ENCODE assay signal across 8 cellular contexts in the genomic region with DNA sequence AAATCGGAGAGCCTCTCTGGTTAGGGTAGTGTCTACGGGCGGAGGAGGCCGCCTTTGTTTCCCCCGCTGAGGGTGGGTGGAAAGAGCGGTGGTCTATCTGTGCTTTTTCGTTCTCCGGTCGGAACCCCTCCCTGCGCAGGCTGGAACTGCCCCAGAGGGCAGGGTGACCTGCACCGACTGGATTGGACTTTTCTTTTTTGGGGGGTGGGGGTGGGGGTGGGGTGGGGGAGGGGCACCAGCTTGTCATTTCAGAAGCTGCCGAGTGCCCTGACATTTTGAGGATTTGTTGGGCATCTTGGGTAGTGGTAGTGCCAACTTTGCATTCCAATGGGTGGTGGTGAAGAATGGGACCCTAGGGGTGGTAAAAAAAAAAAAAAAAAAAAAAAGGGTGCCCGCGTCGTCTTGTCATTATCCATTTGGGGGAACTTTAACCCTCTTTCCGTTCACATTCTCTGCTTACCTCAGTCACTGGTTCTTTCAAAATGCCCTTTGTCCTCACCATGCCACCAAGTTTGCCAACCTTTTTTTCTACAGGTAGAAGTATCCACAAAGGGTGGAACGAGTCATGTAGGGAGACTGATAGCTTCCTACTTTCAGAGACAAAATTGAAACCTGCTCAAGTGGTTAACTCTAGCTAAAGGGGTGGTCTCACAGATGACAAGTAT. TPM values are rescaled to one million over a fixed set of nuclear protein-coding genes. Genes with fewer than 3 reads are reported as not detected.
A peak's percentile ranks its signal among the peaks of the same experiment; 100 is the strongest.
DNase-seq lines count a peak whose midpoint lies in the region; ATAC-seq, FAIRE-seq and TF ChIP-seq lines count a peak whose summit lies in the region.

No MANE protein-coding gene starts in this region.

- H3K27me3 ChIP-seq in astrocyte (ENCODE audit: insufficient read depth, low read length) (no peaks in the 10 kb centered on the region), keratinocyte (ENCODE audit: control insufficient read depth, extremely low read depth, insufficient read depth, low read length) (no peaks in the 10 kb centered on the region)

- peaks cover 20% of the 10 kb centered on the region for H3K4me1 Mint-ChIP-seq in astrocyte (ENCODE audit: low read depth, unreplicated experiment)
- peaks cover 53% of the 10 kb centered on the region for H3K4me1 Mint-ChIP-seq in stimulated activated effector memory CD8-positive, alpha-beta T cell treated with anti-CD3 and anti-CD28 coated beads, Interleukin-12 subunit alpha, Interleukin-12 subunit beta, amount 100 ng/mL, for 72 hours

- FAIRE-seq in astrocyte (lab: Jason Lieb, UNC): no peak
- no peak for FAIRE-seq in keratinocyte (lab: Jason Lieb, UNC)

- dilution Hi-C loops in keratinocyte (cut with MboI; ENCODE audit: extremely low pct_ligation_motif_present, low sequenced_read_pairs): no loop called here

- peak overlapping the region; percentile 97 for H3K4me3 Mint-ChIP-seq in astrocyte (ENCODE audit: unreplicated experiment)
- H3K4me3 Mint-ChIP-seq in stimulated activated effector memory CD8-positive, alpha-beta T cell treated with anti-CD3 and anti-CD28 coated beads, Interleukin-12 subunit alpha, Interleukin-12 subunit beta, amount 100 ng/mL, for 72 hours: peak overlapping the region; percentile 72

- no peaks in the 10 kb centered on the region for H3K36me3 Mint-ChIP-seq in astrocyte (ENCODE audit: low read depth, unreplicated experiment)
- H3K36me3 Mint-ChIP-seq in stimulated activated effector memory CD8-positive, alpha-beta T cell treated with anti-CD3 and anti-CD28 coated beads, Interleukin-12 subunit alpha, Interleukin-12 subunit beta, amount 100 ng/mL, for 72 hours: peaks cover 30% of the 10 kb centered on the region

- TF ChIP-seq RAD21 in Ishikawa (IDR thresholded peaks at IDR 0.05; ENCODE audit: low read depth): no peak

- H3K4me1 ChIP-seq in astrocyte (ENCODE audit: insufficient read depth, low read length): peaks cover 19% of the 10 kb centered on the region
- H3K4me1 ChIP-seq in keratinocyte (ENCODE audit: control insufficient read depth, extremely low read depth, insufficient read depth, low read length): peaks cover 52% of the 10 kb centered on the region

- DNase-seq in EL (peak; percentile 12), astrocyte (ENCODE audit: low read depth) (no peak), keratinocyte (ENCODE audit: low read depth, low spot score) (no peak), NCI-H1436 treated with DMSO at 0.1 percent for 48 hours (lab: John Stamatoyannopoulos, UW) (no peak), activated gamma-delta T cell treated with Interleukin-2 at 50 U/mL for 16 hours (no peak)
- DNase-seq in stimulated activated effector memory CD8-positive, alpha-beta T cell treated with anti-CD3 and anti-CD28 coated beads, Interleukin-12 subunit alpha, Interleukin-12 subunit beta, amount 100 ng/mL, for 72 hours (ENCODE audit: low spot score in 2 of 2): no peak

- H4K20me1 ChIP-seq in astrocyte (ENCODE audit: insufficient read depth, low read length): peaks cover 44% of the 10 kb centered on the region
- peaks cover 16% of the 10 kb centered on the region for H4K20me1 ChIP-seq in keratinocyte (ENCODE audit: control insufficient read depth, extremely low read depth, insufficient read depth, low read length)

- no peaks in the 10 kb centered on the region for H3K9me1 ChIP-seq in keratinocyte (ENCODE audit: control insufficient read depth, extremely low read depth, insufficient read depth, low read length)

- H3K4me3 ChIP-seq in astrocyte (ENCODE audit: insufficient read depth, low read depth, low read length) (peak overlapping the region; percentile 81), keratinocyte (ENCODE audit: control insufficient read depth in 2 of 3, extremely low read depth in 1 of 3, insufficient read depth in 2 of 3, low read depth in 1 of 3, low read length in 3 of 3) (peak overlapping the region; percentile 61 to 98 (median 96))

- H3K9ac ChIP-seq in astrocyte (ENCODE audit: low read length): peak overlapping the region; percentile 85
- peak overlapping the region; percentile 96 for H3K9ac ChIP-seq in keratinocyte (ENCODE audit: control insufficient read depth, extremely low read depth, insufficient read depth, low read length)

- H3K27ac ChIP-seq in astrocyte (ENCODE audit: low read depth, low read length) (peak overlapping the region; percentile 95), keratinocyte (ENCODE audit: control insufficient read depth, insufficient read depth, low read length) (peak overlapping the region; percentile 97)

- TF ChIP-seq CTCF in astrocyte (IDR thresholded peaks at IDR 0.05; ENCODE audit: insufficient read depth, low read depth, low read length) (no peak), keratinocyte (optimal IDR thresholded peaks at IDR 0.05 in 1 of 3, IDR thresholded peaks at IDR 0.05 in 1 of 3, conservative IDR thresholded peaks at IDR 0.05 in 1 of 3; ENCODE audit: extremely low read depth in 1 of 3, insufficient read depth in 2 of 3, low read length in 3 of 3) (no peak)

- peak overlapping the region; percentile 93 for H3K27ac Mint-ChIP-seq in astrocyte (ENCODE audit: unreplicated experiment)
- peak overlapping the region; percentile 79 for H3K27ac Mint-ChIP-seq in stimulated activated effector memory CD8-positive, alpha-beta T cell treated with anti-CD3 and anti-CD28 coated beads, Interleukin-12 subunit alpha, Interleukin-12 subunit beta, amount 100 ng/mL, for 72 hours

- no peaks in the 10 kb centered on the region for H3K9me3 Mint-ChIP-seq in astrocyte (ENCODE audit: unreplicated experiment)
- H3K9me3 Mint-ChIP-seq in stimulated activated effector memory CD8-positive, alpha-beta T cell treated with anti-CD3 and anti-CD28 coated beads, Interleukin-12 subunit alpha, Interleukin-12 subunit beta, amount 100 ng/mL, for 72 hours: no peaks in the 10 kb centered on the region

- no peak overlapping the region for H2AFZ ChIP-seq in astrocyte (ENCODE audit: low read depth, low read length)
- H2AFZ ChIP-seq in keratinocyte (ENCODE audit: control insufficient read depth, low read length): no peak overlapping the region

- TF ChIP-seq EP300 in Ishikawa (IDR thresholded peaks at IDR 0.05; ENCODE audit: borderline replicate concordance): 0 out of 2 replicates have a peak, but pooled peaks have one; percentile 2

- H3K4me2 ChIP-seq in astrocyte (ENCODE audit: low read length) (peak overlapping the region; percentile 91), keratinocyte (ENCODE audit: control insufficient read depth, extremely low read depth, insufficient read depth, low read depth, low read length) (peak overlapping the region; percentile 100)

- no peaks in the 10 kb centered on the region for H3K27me3 Mint-ChIP-seq in astrocyte (ENCODE audit: low read depth, unreplicated experiment)

- ATAC-seq in stimulated activated effector memory CD8-positive, alpha-beta T cell treated with anti-CD3 and anti-CD28 coated beads, Interleukin-12 subunit alpha, Interleukin-12 subunit beta, amount 100 ng/mL, for 72 hours: peak; percentile 0
- no peak for ATAC-seq in HG03432 (IDR thresholded peaks at IDR 0.05; ENCODE audit: unreplicated experiment)

- no peaks in the 10 kb centered on the region for H3K36me3 ChIP-seq in astrocyte (ENCODE audit: insufficient read depth, low read length)
- H3K36me3 ChIP-seq in keratinocyte (ENCODE audit: control insufficient read depth in 2 of 2, extremely low read depth in 1 of 2, insufficient read depth in 2 of 2, low read length in 2 of 2): peaks cover 0 to 3% of the 10 kb centered on the region in 2 experiments

- H3K9me3 ChIP-seq in astrocyte (ENCODE audit: insufficient read depth, low read depth, low read length): no peaks in the 10 kb centered on the region
- no peaks in the 10 kb centered on the region for H3K9me3 ChIP-seq in keratinocyte (ENCODE audit: control insufficient read depth, low read depth, low read length)

- H3K79me2 ChIP-seq in astrocyte (ENCODE audit: insufficient read depth, low read length): peaks cover 61% of the 10 kb centered on the region
- H3K79me2 ChIP-seq in keratinocyte (ENCODE audit: control insufficient read depth, insufficient read depth, low read length): peaks cover 60% of the 10 kb centered on the region

TF ChIP-seq in Ishikawa, 13 proteins besides CTCF, POLR2A, EP300 and RAD21 (continues in another document):
- TF ChIP-seq CEBPB (IDR thresholded peaks at IDR 0.05) (no peak), TCF12 (IDR thresholded peaks at IDR 0.05; ENCODE audit: low read depth) (no peak), ZBTB7A (IDR thresholded peaks at IDR 0.05; ENCODE audit: low read depth) (no peak), EGR1 (IDR thresholded peaks at IDR 0.05) (no peak), TAF1 (IDR thresholded peaks at IDR 0.05; ENCODE audit: low read depth) (no peak), FOXM1 (IDR thresholded peaks at IDR 0.05; ENCODE audit: borderline replicate concordance, low read depth) (no peak), NFIC (IDR thresholded peaks at IDR 0.05) (no peak), YY1 (IDR thresholded peaks at IDR 0.05; ENCODE audit: low read depth) (no peak), TEAD4 (IDR thresholded peaks at IDR 0.05) (no peak), CREB1 (IDR thresholded peaks at IDR 0.05; ENCODE audit: low read depth) (no peak)
- TF ChIP-seq, protein P1, sequence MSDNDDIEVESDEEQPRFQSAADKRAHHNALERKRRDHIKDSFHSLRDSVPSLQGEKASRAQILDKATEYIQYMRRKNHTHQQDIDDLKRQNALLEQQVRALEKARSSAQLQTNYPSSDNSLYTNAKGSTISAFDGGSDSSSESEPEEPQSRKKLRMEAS (IDR thresholded peaks at IDR 0.05): no peak

RNA-seq across cellular contexts. Expression of a gene that starts 1.3 kb away (rescaled TPM):
- 48.7 and 53.5 TPM in 2 replicates for total RNA-seq in astrocyte
- polyA plus RNA-seq in keratinocyte: 11.5 to 39.7 TPM (median 20.5 TPM) in 3 replicates
- 36.0 TPM for polyA plus RNA-seq in keratinocyte (2011; ENCODE audit: low read depth)
- 26.4 and 39.9 TPM in 2 replicates for polyA plus RNA-seq in keratinocyte (2011; cell fraction: cytosol; rRNA removed)
- 24.6 and 28.7 TPM in 2 replicates for polyA plus RNA-seq in keratinocyte (2011; cell fraction: nucleus; rRNA removed)
- 35.9 and 60.3 TPM in 2 replicates for polyA plus RNA-seq in keratinocyte (2012; ENCODE audit: low replicate concordance)
- 15.0 to 24.3 TPM (median 18.9 TPM) in 3 replicates for polyA minus RNA-seq in keratinocyte
- polyA minus RNA-seq in keratinocyte (2011; cell fraction: cytosol; rRNA and poly(A)+ RNA removed): 18.6 TPM
- 12.5 and 23.7 TPM in 2 replicates for polyA minus RNA-seq in keratinocyte (2011; cell fraction: nucleus; rRNA and poly(A)+ RNA removed)

RNA-seq across cellular contexts. Expression of a gene that starts 22.9 kb away (rescaled TPM):
- total RNA-seq in astrocyte: not detected in 2 replicates
- polyA plus RNA-seq in keratinocyte: 5.9 to 34.6 TPM (median 9.1 TPM) in 3 replicates
- 39.8 TPM for polyA plus RNA-seq in keratinocyte (2011; ENCODE audit: low read depth)
- polyA plus RNA-seq in keratinocyte (2011; cell fraction: cytosol; rRNA removed): 9.5 and 14.0 TPM in 2 replicates
- 4.1 and 4.2 TPM in 2 replicates for polyA plus RNA-seq in keratinocyte (2011; cell fraction: nucleus; rRNA removed)
- 60.7 and 196 TPM in 2 replicates for polyA plus RNA-seq in keratinocyte (2012; ENCODE audit: low replicate concordance)
- polyA minus RNA-seq in keratinocyte: 6.1 to 31.9 TPM (median 9.3 TPM) in 3 replicates
- polyA minus RNA-seq in keratinocyte (2011; cell fraction: cytosol; rRNA and poly(A)+ RNA removed): 5.6 TPM
- 0.74 and 1.5 TPM in 2 replicates for polyA minus RNA-seq in keratinocyte (2011; cell fraction: nucleus; rRNA and poly(A)+ RNA removed)
